Comparison of ENCODE assay signal across 22 cellular contexts in genomic region chr17:78815696-78816095, GRCh38.
"Had no signal": no experiment of that assay in that cellular context is flagged by ENCODE, and none has a peak within 500 bp of the region (broad histone marks: within the 10 kb centered on the region; RNA-seq: fewer than 3 reads in every experiment).

No MANE protein-coding gene starts in this region.

- H3K4me3 ChIP-seq: esophagus squamous epithelium, heart right ventricle, left ventricle myocardium inferior, prostate gland, right atrium auricular region, skin epidermis, suprapubic skin, transverse colon had no signal

- FAIRE-seq: endothelial cell of umbilical vein had no signal

- DNase-seq: activated B cell treated with CpG ODN at 0.5 μM for 24 hours; activated CD4-positive, alpha-beta T cell treated with anti-CD3 and anti-CD28 coated beads for 4 hours; activated naive CD4-positive, alpha-beta T cell treated with Interleukin-2 at 50 U/mL for 16 hours; aorta; cortex of kidney; effector CD4-positive, alpha-beta T cell; esophagus squamous epithelium; heart right ventricle; kidney glomerular epithelial cell; left ventricle myocardium inferior; mammary epithelial cell; midbrain; T-helper 9 cell; transverse colon had no signal

- H3K9me3 Mint-ChIP-seq: activated B cell treated with CpG ODN at 0.5 μM for 24 hours; activated T-helper 17 cell treated with anti-CD3 and anti-CD28 coated beads, Interleukin-2, amount 50 U/mL, for 72 hours; central memory CD8-positive, alpha-beta T cell; stimulated activated naive CD8-positive, alpha-beta T cell treated with anti-CD3 and anti-CD28 coated beads, Interleukin-15, Interleukin-2, amounts not matched to agents 100 ng/mL and 50 ng/mL, for 24 hours had no signal

- H3K27me3 ChIP-seq: esophagus squamous epithelium, heart right ventricle, right atrium auricular region, suprapubic skin, transverse colon had no signal

- H3K27ac ChIP-seq: esophagus squamous epithelium, left ventricle myocardium inferior, prostate gland, right atrium auricular region, suprapubic skin, transverse colon had no signal

- ATAC-seq: activated T-helper 17 cell treated with anti-CD3 and anti-CD28 coated beads, Interleukin-2, amount 50 U/mL, for 72 hours; heart right ventricle had no signal

- H3K4me1 ChIP-seq: prostate gland had no signal

- H3K4me3 Mint-ChIP-seq: activated B cell treated with CpG ODN at 0.5 μM for 24 hours; activated T-helper 17 cell treated with anti-CD3 and anti-CD28 coated beads, Interleukin-2, amount 50 U/mL, for 72 hours; central memory CD8-positive, alpha-beta T cell; stimulated activated naive CD8-positive, alpha-beta T cell treated with anti-CD3 and anti-CD28 coated beads, Interleukin-15, Interleukin-2, amounts not matched to agents 100 ng/mL and 50 ng/mL, for 24 hours had no signal

- H3K27ac Mint-ChIP-seq: activated B cell treated with CpG ODN at 0.5 μM for 24 hours; activated T-helper 17 cell treated with anti-CD3 and anti-CD28 coated beads, Interleukin-2, amount 50 U/mL, for 72 hours; stimulated activated naive CD8-positive, alpha-beta T cell treated with anti-CD3 and anti-CD28 coated beads, Interleukin-15, Interleukin-2, amounts not matched to agents 100 ng/mL and 50 ng/mL, for 24 hours had no signal

- H3K27me3 Mint-ChIP-seq: activated B cell treated with CpG ODN at 0.5 μM for 24 hours; activated T-helper 17 cell treated with anti-CD3 and anti-CD28 coated beads, Interleukin-2, amount 50 U/mL, for 72 hours; central memory CD8-positive, alpha-beta T cell; stimulated activated naive CD8-positive, alpha-beta T cell treated with anti-CD3 and anti-CD28 coated beads, Interleukin-15, Interleukin-2, amounts not matched to agents 100 ng/mL and 50 ng/mL, for 24 hours had no signal

- H3K9me3 ChIP-seq: esophagus squamous epithelium, heart right ventricle, left ventricle myocardium inferior, prostate gland, right atrium auricular region, suprapubic skin, transverse colon had no signal
